In genomic region chr1:183279835-183280234, GRCh38 we compare ENCODE assay signal across 9 cellular contexts.
A peak's percentile ranks its signal among the peaks of the same experiment; 100 is the strongest.
DNase-seq lines count a peak whose midpoint lies in the region; ATAC-seq, FAIRE-seq and TF ChIP-seq lines count a peak whose summit lies in the region.
"Had no signal": no experiment of that assay in that cellular context is flagged by ENCODE, and none has a peak within 500 bp of the region (broad histone marks: within the 10 kb centered on the region; RNA-seq: fewer than 3 reads in every experiment).

No MANE protein-coding gene starts in this region.

- in situ Hi-C loops in IMR-90 (cut with MboI; ENCODE audit: low sequenced_read_pairs) (loop anchor here (10.0 kb wide), 1 partner anchor 345 kb away; no protein-coding TSS in a partner anchor), mammary epithelial cell (cut with MboI; ENCODE audit: low sequenced_read_pairs in 2 of 2) (loop anchor here in 1 of 2 donors (5.0 kb wide), 1 partner anchor 342 kb away; no protein-coding TSS in a partner anchor), HepG2 (cut with HindIII; ENCODE audit: extremely low pct_ligation_motif_present, low pct_unique_long_range_greater_than_20kb) (loop anchor here (5.0 to 25.0 kb wide), 2 partner anchors 282 to 342 kb away; no protein-coding TSS in a partner anchor), transverse colon (cut with MboI; ENCODE audit: low pct_ligation_motif_present in 1 of 4, low pct_unique_long_range_greater_than_20kb in 1 of 4, low sequenced_read_pairs in 3 of 4) (loop anchor here in 3 of 4 donors (10.0 to 25.0 kb wide), 4 partner anchors 257 to 345 kb away; no protein-coding TSS in a partner anchor)

- H2BK5ac ChIP-seq in IMR-90 (ENCODE audit: low read depth, low read length, poor library complexity, severe bottlenecking) = peak overlapping the region; percentile 99

- dilution Hi-C loops in IMR-90 (cut with HindIII; ENCODE audit: low sequenced_read_pairs, unreplicated experiment) (no loop called here), mammary epithelial cell (cut with HindIII; ENCODE audit: low sequenced_read_pairs) (no loop called here)

- H3K4me3 ChIP-seq in IMR-90 (ENCODE audit: insufficient read depth, low read depth, low read length) = no peak overlapping the region
- no peak overlapping the region for H3K4me3 ChIP-seq in mammary epithelial cell (replicated peaks in 1 of 3; ENCODE audit: insufficient read depth in 1 of 3, low read depth in 2 of 3, low read length in 3 of 3)
- H3K4me3 ChIP-seq in HepG2 (replicated peaks in 1 of 3; ENCODE audit: insufficient read depth in 1 of 3, low read depth in 2 of 3, low read length in 3 of 3) = no peak overlapping the region
- no peak overlapping the region for H3K4me3 ChIP-seq in transverse colon
- H3K4me3 ChIP-seq: gastroesophageal sphincter, SK-N-MC had no signal

- TF ChIP-seq POLR2A in IMR-90 (IDR thresholded peaks at IDR 0.05; ENCODE audit: low read depth, low read length) (no peak), HepG2 (IDR thresholded peaks at IDR 0.05; ENCODE audit: insufficient read depth in 1 of 2, low read depth in 2 of 2, low read length in 2 of 2) (no peak), transverse colon (IDR thresholded peaks at IDR 0.05) (no peak)

- no peak for FAIRE-seq in HepG2 (lab: Jason Lieb, UNC)
- no peak for FAIRE-seq in HTR-8/SVneo (lab: Jason Lieb, UNC)

- TF ChIP-seq CTCF in IMR-90 (conservative IDR thresholded peaks at IDR 0.05; ENCODE audit: low read depth, low read length) (no peak), mammary epithelial cell (conservative IDR thresholded peaks at IDR 0.05 in 1 of 2, IDR thresholded peaks at IDR 0.05 in 1 of 2; ENCODE audit: extremely low read depth in 1 of 2, insufficient read depth in 1 of 2, low read depth in 1 of 2, low read length in 2 of 2) (no peak), HepG2 (CRISPR knock-in tag; IDR thresholded peaks at IDR 0.05) (no peak), transverse colon (IDR thresholded peaks at IDR 0.05) (no peak)

- H3K4me2 ChIP-seq in IMR-90 (ENCODE audit: low read depth, low read length) = peak overlapping the region; percentile 10; the same call in 1 of the 2 replicates
- peak overlapping the region; percentile 69 for H3K4me2 ChIP-seq in mammary epithelial cell (ENCODE audit: insufficient read depth, low read depth, low read length)
- no peak overlapping the region for H3K4me2 ChIP-seq in HepG2 (ENCODE audit: low read depth, low read length)

- peak overlapping the region; percentile 84 for H2AK9ac ChIP-seq in IMR-90 (replicated peaks; ENCODE audit: low read depth, low read length, poor library complexity)

- no peaks in the 10 kb centered on the region for H3K36me3 ChIP-seq in IMR-90 (ENCODE audit: control insufficient read depth, insufficient read depth, low read length)
- H3K36me3 ChIP-seq in mammary epithelial cell (ENCODE audit: insufficient read depth, low read length) = no peaks in the 10 kb centered on the region
- H3K36me3 ChIP-seq in HepG2 (replicated peaks in 1 of 2; ENCODE audit: control insufficient read depth in 1 of 2, insufficient read depth in 2 of 2, low read length in 2 of 2) = no peaks in the 10 kb centered on the region
- H3K36me3 ChIP-seq in transverse colon = no peaks in the 10 kb centered on the region
- H3K36me3 ChIP-seq: gastroesophageal sphincter had no signal

- peak overlapping the region; percentile 88 for H3K27ac ChIP-seq in IMR-90 (ENCODE audit: insufficient read depth, low read length)
- peak overlapping the region; percentile 96 for H3K27ac ChIP-seq in mammary epithelial cell (ENCODE audit: insufficient read depth, low read depth, low read length)
- H3K27ac ChIP-seq in HepG2 (ENCODE audit: extremely low read length, insufficient read depth, low read length) = no peak overlapping the region
- H3K27ac ChIP-seq in transverse colon = peak overlapping the region; percentile 52 to 69 (median 58)

- ATAC-seq in IMR-90 (ENCODE audit: low read depth) (peak; percentile 46), HepG2 (peak; percentile 48), HG02885 (IDR thresholded peaks at IDR 0.05; ENCODE audit: poor library complexity, unreplicated experiment) (no peak)
- ATAC-seq: gastroesophageal sphincter had no signal

- peak overlapping the region; percentile 77; the same call in 1 of the 2 replicates for H3K56ac ChIP-seq in IMR-90 (ENCODE audit: extremely low read depth, insufficient read depth, low read length)

- H2BK120ac ChIP-seq in IMR-90 (ENCODE audit: low read depth, low read length) = peak overlapping the region; percentile 99

- peak overlapping the region; percentile 98 for H4K5ac ChIP-seq in IMR-90 (ENCODE audit: low read depth, low read length)

- peak overlapping the region; percentile 99 for H2BK20ac ChIP-seq in IMR-90 (ENCODE audit: low read depth, low read length)

- no peak; the same call in 1 of the 2 replicates for TF ChIP-seq RAD21 in IMR-90 (IDR thresholded peaks at IDR 0.05; ENCODE audit: low read length)
- TF ChIP-seq RAD21 in HepG2 (CRISPR knock-in tag; IDR thresholded peaks at IDR 0.05) = no peak

- peak overlapping the region; percentile 92 to 98 for H4K8ac ChIP-seq in IMR-90 (ENCODE audit: low read depth in 2 of 2, low read length in 2 of 2)

- H3K27me3 ChIP-seq in IMR-90 (ENCODE audit: control insufficient read depth, insufficient read depth, low read length) (no peaks in the 10 kb centered on the region), mammary epithelial cell (ENCODE audit: insufficient read depth, low read length) (no peaks in the 10 kb centered on the region), HepG2 (ENCODE audit: control insufficient read depth in 1 of 2, insufficient read depth in 2 of 2, low read length in 2 of 2) (peaks cover 6 to 28% of the 10 kb centered on the region in 2 experiments; a peak in 4 of 5 replicates), transverse colon (no peaks in the 10 kb centered on the region)
- H3K27me3 ChIP-seq: gastroesophageal sphincter had no signal

- H4K20me1 ChIP-seq in IMR-90 (ENCODE audit: insufficient read depth, low read length) (no peaks in the 10 kb centered on the region; the same call in 1 of the 2 replicates), mammary epithelial cell (ENCODE audit: insufficient read depth, low read length) (no peaks in the 10 kb centered on the region), HepG2 (ENCODE audit: insufficient read depth, low read length) (no peaks in the 10 kb centered on the region)

- H3K9me3 ChIP-seq in IMR-90 (ENCODE audit: control insufficient read depth, insufficient read depth, low read length) = no peaks in the 10 kb centered on the region
- no peaks in the 10 kb centered on the region for H3K9me3 ChIP-seq in mammary epithelial cell (replicated peaks; ENCODE audit: insufficient read depth, low read length)
- H3K9me3 ChIP-seq in HepG2 (ENCODE audit: low read length) = no peaks in the 10 kb centered on the region
- no peaks in the 10 kb centered on the region for H3K9me3 ChIP-seq in transverse colon
- H3K9me3 ChIP-seq: gastroesophageal sphincter had no signal

- CTCF ChIA-PET in IMR-90 (lab: Yijun Ruan, JAX) (interaction anchor here (0.6 kb wide), 1 partner anchor 241 kb away, joined by 3 read pairs; no protein-coding TSS in a partner anchor), mammary epithelial cell (lab: Charles Lee; ENCODE audit: low non-redundant PET) (interaction anchor here (0.7 kb wide), 2 partner anchors 43 to 406 kb away, joined by 3 read pairs; no protein-coding TSS in a partner anchor), HepG2 (lab: Yijun Ruan, JAX; ENCODE audit: low intra/inter-chr PET ratio, low total read pairs) (no interaction called here)

- intact Hi-C loops in IMR-90 (cut with micrococcal nuclease) (loop anchor here (2.0 to 5.0 kb wide), 4 partner anchors 133 to 407 kb away; partner anchors contain the start of gene SMG7), mammary epithelial cell (cut with micrococcal nuclease) (loop anchor here (1.0 to 5.0 kb wide), 3 partner anchors 12 to 407 kb away; no protein-coding TSS in a partner anchor), HepG2 (cut with micrococcal nuclease; ENCODE audit: unreplicated experiment) (no loop called here), transverse colon (cut with DNase I; ENCODE audit: low total_unique reads) (loop anchor here (5.0 to 10.0 kb wide), 3 partner anchors 37 to 345 kb away; partner anchors contain the start of gene SMG7)

- peak overlapping the region; percentile 100 for H3K4ac ChIP-seq in IMR-90 (ENCODE audit: low read depth, low read length)

- peak overlapping the region; percentile 98 for H4K91ac ChIP-seq in IMR-90 (ENCODE audit: insufficient read depth, low read depth, low read length)

- peaks cover 0 to 28% of the 10 kb centered on the region in 2 experiments; a peak in 2 of 4 replicates for H3K79me1 ChIP-seq in IMR-90 (ENCODE audit: low read depth in 1 of 2, low read length in 2 of 2)

- H3K23ac ChIP-seq in IMR-90 (ENCODE audit: low read depth, low read length) = peak overlapping the region; percentile 99

- DNase-seq in IMR-90 = peak; percentile 88
- DNase-seq in mammary epithelial cell = peak; percentile 98
- peak; percentile 9 for DNase-seq in HepG2 (ENCODE audit: low spot score)
- DNase-seq in transverse colon = peak; percentile 32
- no peak for DNase-seq in HTR-8/SVneo (ENCODE audit: insufficient read length, low spot score)
- no peak for DNase-seq in stimulated activated CD4-positive, alpha-beta T cell treated with anti-CD3 and anti-CD28 coated beads, Interleukin-1b, Interleukin-23, amount 100 ng/mL, for 48 hours

- POLR2A ChIA-PET in IMR-90 (lab: Charles Lee; ENCODE audit: unreplicated experiment) = no interaction called here
- POLR2A ChIA-PET in HepG2 (lab: Yijun Ruan, JAX) = no interaction called here

- H2AK5ac ChIP-seq in IMR-90 (ENCODE audit: low read depth, low read length) = peak overlapping the region; percentile 96

- peak overlapping the region; percentile 100 for H3K14ac ChIP-seq in IMR-90 (replicated peaks; ENCODE audit: low read depth, low read length)

- H3K79me2 ChIP-seq in mammary epithelial cell (ENCODE audit: insufficient read depth, low read length) (no peaks in the 10 kb centered on the region), HepG2 (ENCODE audit: insufficient read depth, low read length) (no peaks in the 10 kb centered on the region)

- no peak for TF ChIP-seq EP300 in HepG2 (IDR thresholded peaks at IDR 0.05; ENCODE audit: low read depth in 2 of 2, low read length in 2 of 2)
- no peak for TF ChIP-seq EP300 in HepG2 (CRISPR knock-in tag; IDR thresholded peaks at IDR 0.05; ENCODE audit: borderline replicate concordance)
- no peak for TF ChIP-seq EP300 in transverse colon (IDR thresholded peaks at IDR 0.05; ENCODE audit: low read depth)

- H3K18ac ChIP-seq in IMR-90 (ENCODE audit: low read depth, low read length) = peak overlapping the region; percentile 97

- peaks cover 26% of the 10 kb centered on the region for H3K9me1 ChIP-seq in IMR-90 (ENCODE audit: insufficient read depth, low read length)

- 48% methylated on average over 5 of the region's 6 CpGs; no CpG with 5 or more reads in 1 of the 2 experiments for WGBS in IMR-90 (ENCODE audit: extremely low coverage in 2 of 2, insufficient read length in 1 of 2), 2 experiments
- WGBS in mammary epithelial cell (ENCODE audit: low coverage, missing lambda C conversion rate) = 0% methylated on average over 5 of the region's 6 CpGs
- 0% methylated on average over 1 of the region's 6 CpGs for WGBS in HepG2 (ENCODE audit: low lambda C conversion rate)
- 80% methylated on average over 5 of the region's 6 CpGs; no CpG with 5 or more reads in 1 of the 2 donors for WGBS in transverse colon (ENCODE audit: low coverage in 1 of 2), 2 donors

- no peak overlapping the region for H3K9ac ChIP-seq in IMR-90 (ENCODE audit: low read depth, low read length)
- H3K9ac ChIP-seq in mammary epithelial cell (ENCODE audit: insufficient read depth, low read length) = peak overlapping the region; percentile 74
- H3K9ac ChIP-seq in HepG2 (ENCODE audit: insufficient read depth, low read depth, low read length) = no peak overlapping the region

- no TSS peak for BruUV-seq in IMR-90 (replicated peaks; lab: Mats Ljungman, UMichigan)
- BruUV-seq in mammary epithelial cell (replicated peaks; lab: Mats Ljungman, UMichigan) = no TSS peak
- no TSS peak for BruUV-seq in HepG2 (replicated peaks; lab: Mats Ljungman, UMichigan)

- H2AFZ ChIP-seq in IMR-90 (replicated peaks; ENCODE audit: low read length, poor library complexity) (peak overlapping the region; percentile 90), mammary epithelial cell (ENCODE audit: low read depth, low read length) (no peak overlapping the region), HepG2 (ENCODE audit: low read length) (no peak overlapping the region)

- H2BK15ac ChIP-seq in IMR-90 (ENCODE audit: low read depth, low read length) = peak overlapping the region; percentile 98; the same call in 2 of the 3 replicates

- H3K4me1 ChIP-seq in IMR-90 (ENCODE audit: control insufficient read depth, insufficient read depth, low read length) (peaks cover 26% of the 10 kb centered on the region), mammary epithelial cell (ENCODE audit: insufficient read depth, low read length) (peaks cover 67% of the 10 kb centered on the region), HepG2 (ENCODE audit: insufficient read depth, low read length) (no peaks in the 10 kb centered on the region), transverse colon (peaks cover 0 to 20% (median 5%) of the 10 kb centered on the region in 4 donors)

Comparison
In these comparisons a context has a peak if more than half of its experiments do, and no peak if none do; other contexts are left out.
1. DNase-seq: peak in IMR-90 (single experiment), mammary epithelial cell (single experiment), HepG2 (single experiment) and transverse colon (single experiment); none in HTR-8/SVneo (single experiment) and stimulated activated CD4-positive, alpha-beta T cell treated with anti-CD3 and anti-CD28 coated beads, Interleukin-1b, Interleukin-23, amount 100 ng/mL, for 48 hours (single experiment).